Comparison of ENCODE assay signal across 1 cellular context in the genomic region with DNA sequence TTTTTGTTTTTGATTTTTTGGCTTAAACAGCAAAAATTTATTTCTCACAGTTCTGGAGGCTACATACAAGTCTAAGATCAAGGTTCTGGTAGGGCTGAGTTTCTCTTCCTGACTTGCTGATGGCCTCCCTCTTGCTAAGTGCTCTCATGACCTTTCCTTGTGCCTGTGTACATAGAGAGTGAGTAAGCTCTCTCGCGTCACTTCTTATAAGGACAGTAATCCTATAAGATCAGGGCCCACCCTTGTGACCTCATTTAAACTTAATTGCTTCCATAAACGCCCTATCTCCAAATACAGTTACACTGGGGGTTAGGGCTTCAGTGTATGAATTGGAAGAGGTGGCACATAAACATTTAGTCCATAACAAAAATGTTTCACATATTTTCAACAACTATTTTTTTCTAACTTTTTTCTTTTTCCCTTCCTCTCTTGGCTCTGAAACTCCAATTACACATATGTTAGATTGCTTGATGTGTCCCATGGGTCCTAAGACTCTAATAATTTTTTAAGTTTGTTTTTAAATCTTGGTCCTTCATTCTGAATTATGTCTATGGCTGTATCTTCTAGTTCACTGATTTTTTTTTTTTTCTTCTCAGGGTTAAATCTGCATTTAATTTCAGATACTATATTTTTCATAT.
TF ChIP-seq lines count a peak whose summit lies in the region.

No MANE protein-coding gene starts in this region.

TF ChIP-seq in K562, 482 proteins besides CTCF, POLR2A, EP300 and RAD21 (continued from another document and continues in another):
- TF ChIP-seq ZBTB33 (CRISPR knock-in tag; IDR thresholded peaks at IDR 0.05) (no peak; the same call in 1 of the 2 replicates), HDGF (IDR thresholded peaks at IDR 0.05) (no peak; the same call in 1 of the 2 replicates), FOS (IDR thresholded peaks at IDR 0.05; ENCODE audit: extremely low read depth, insufficient read length) (no peak), ATF6 (CRISPR knock-in tag; IDR thresholded peaks at IDR 0.05) (no peak), FUS (optimal IDR thresholded peaks at IDR 0.05; ENCODE audit: low read depth, low read length) (no peak), KHSRP (IDR thresholded peaks at IDR 0.05) (no peak), TAF15 (IDR thresholded peaks at IDR 0.05; ENCODE audit: low read depth, low read length) (no peak), ZNF586 (CRISPR knock-in tag; conservative IDR thresholded peaks at IDR 0.05) (no peak), CEBPB (tag; IDR thresholded peaks at IDR 0.05) (peak; percentile 49), ZNF41 (CRISPR knock-in tag; conservative IDR thresholded peaks at IDR 0.05) (peak; percentile 94), SUPT5H (IDR thresholded peaks at IDR 0.05) (no peak), ATF1 (CRISPR knock-in tag; IDR thresholded peaks at IDR 0.05) (no peak), ATF1 (tag; IDR thresholded peaks at IDR 0.05) (peak; percentile 95), ZNF75A (CRISPR knock-in tag; IDR thresholded peaks at IDR 0.05) (no peak), ILF3 (IDR thresholded peaks at IDR 0.05; ENCODE audit: borderline replicate concordance) (no peak), PTRF (tag; IDR thresholded peaks at IDR 0.05) (peak; percentile 95), ID3 (CRISPR knock-in tag; IDR thresholded peaks at IDR 0.05) (peak; percentile 95), ID3 (tag; IDR thresholded peaks at IDR 0.05) (peak; percentile 100), ERF (CRISPR knock-in tag; IDR thresholded peaks at IDR 0.05) (no peak), ESRRB (CRISPR knock-in tag; IDR thresholded peaks at IDR 0.05; ENCODE audit: borderline replicate concordance) (no peak), ZFX (CRISPR knock-in tag; IDR thresholded peaks at IDR 0.05) (no peak), ETV6 (IDR thresholded peaks at IDR 0.05; ENCODE audit: borderline replicate concordance in 1 of 2, low read depth in 2 of 2, low read length in 1 of 2) (0 out of 4 replicates have a peak, but pooled peaks of 1 of the 2 experiments have one; percentile 22), ETV6 (CRISPR knock-in tag; IDR thresholded peaks at IDR 0.05; ENCODE audit: borderline replicate concordance) (no peak), ZNF518B (CRISPR knock-in tag; IDR thresholded peaks at IDR 0.05) (no peak), RBM17 (IDR thresholded peaks at IDR 0.05; ENCODE audit: borderline replicate concordance, low read depth, low read length) (no peak), TARDBP (IDR thresholded peaks at IDR 0.05) (no peak), ARID4B (CRISPR knock-in tag; IDR thresholded peaks at IDR 0.05) (no peak), SMAD4 (CRISPR knock-in tag; conservative IDR thresholded peaks at IDR 0.05) (peak; percentile 97), CAMTA2 (CRISPR knock-in tag; conservative IDR thresholded peaks at IDR 0.05) (no peak)
- TF ChIP-seq, protein P1, sequence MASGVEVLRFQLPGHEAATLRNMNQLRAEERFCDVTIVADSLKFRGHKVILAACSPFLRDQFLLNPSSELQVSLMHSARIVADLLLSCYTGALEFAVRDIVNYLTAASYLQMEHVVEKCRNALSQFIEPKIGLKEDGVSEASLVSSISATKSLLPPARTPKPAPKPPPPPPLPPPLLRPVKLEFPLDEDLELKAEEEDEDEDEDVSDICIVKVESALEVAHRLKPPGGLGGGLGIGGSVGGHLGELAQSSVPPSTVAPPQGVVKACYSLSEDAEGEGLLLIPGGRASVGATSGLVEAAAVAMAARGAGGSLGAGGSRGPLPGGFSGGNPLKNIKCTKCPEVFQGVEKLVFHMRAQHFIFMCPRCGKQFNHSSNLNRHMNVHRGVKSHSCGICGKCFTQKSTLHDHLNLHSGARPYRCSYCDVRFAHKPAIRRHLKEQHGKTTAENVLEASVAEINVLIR (CRISPR knock-in tag; IDR thresholded peaks at IDR 0.05) = peak; percentile 75; the same call in 1 of the 2 replicates
- TF ChIP-seq, protein P2, sequence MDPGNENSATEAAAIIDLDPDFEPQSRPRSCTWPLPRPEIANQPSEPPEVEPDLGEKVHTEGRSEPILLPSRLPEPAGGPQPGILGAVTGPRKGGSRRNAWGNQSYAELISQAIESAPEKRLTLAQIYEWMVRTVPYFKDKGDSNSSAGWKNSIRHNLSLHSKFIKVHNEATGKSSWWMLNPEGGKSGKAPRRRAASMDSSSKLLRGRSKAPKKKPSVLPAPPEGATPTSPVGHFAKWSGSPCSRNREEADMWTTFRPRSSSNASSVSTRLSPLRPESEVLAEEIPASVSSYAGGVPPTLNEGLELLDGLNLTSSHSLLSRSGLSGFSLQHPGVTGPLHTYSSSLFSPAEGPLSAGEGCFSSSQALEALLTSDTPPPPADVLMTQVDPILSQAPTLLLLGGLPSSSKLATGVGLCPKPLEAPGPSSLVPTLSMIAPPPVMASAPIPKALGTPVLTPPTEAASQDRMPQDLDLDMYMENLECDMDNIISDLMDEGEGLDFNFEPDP (CRISPR knock-in tag; IDR thresholded peaks at IDR 0.05) = no peak
- TF ChIP-seq, protein P3, sequence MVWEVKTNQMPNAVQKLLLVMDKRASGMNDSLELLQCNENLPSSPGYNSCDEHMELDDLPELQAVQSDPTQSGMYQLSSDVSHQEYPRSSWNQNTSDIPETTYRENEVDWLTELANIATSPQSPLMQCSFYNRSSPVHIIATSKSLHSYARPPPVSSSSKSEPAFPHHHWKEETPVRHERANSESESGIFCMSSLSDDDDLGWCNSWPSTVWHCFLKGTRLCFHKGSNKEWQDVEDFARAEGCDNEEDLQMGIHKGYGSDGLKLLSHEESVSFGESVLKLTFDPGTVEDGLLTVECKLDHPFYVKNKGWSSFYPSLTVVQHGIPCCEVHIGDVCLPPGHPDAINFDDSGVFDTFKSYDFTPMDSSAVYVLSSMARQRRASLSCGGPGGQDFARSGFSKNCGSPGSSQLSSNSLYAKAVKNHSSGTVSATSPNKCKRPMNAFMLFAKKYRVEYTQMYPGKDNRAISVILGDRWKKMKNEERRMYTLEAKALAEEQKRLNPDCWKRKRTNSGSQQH (CRISPR knock-in tag; IDR thresholded peaks at IDR 0.05) = no peak
